ENCODE assay signal across 19 cellular contexts in the genomic region with DNA sequence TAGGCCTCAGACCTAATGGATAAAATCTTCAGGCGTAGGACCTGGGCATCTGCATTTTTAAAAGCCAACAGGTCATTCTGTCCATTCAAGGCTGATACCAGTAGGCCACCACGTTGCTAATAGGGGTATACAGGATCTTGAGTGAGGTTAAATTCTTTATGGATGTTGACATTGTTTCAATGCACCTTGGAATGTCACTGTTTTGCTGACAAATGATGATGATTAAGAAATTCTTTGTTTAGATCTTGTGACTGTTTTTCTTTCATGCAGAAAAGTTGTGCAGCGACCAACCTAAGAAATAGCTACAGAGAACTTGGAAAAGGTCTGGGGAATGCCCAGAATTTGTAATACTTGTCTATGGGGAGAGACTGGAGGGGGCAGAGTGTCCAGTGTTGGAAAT.
DNase-seq lines count a peak whose midpoint lies in the region; ATAC-seq and TF ChIP-seq lines count a peak whose summit lies in the region.
"Had no signal": no experiment of that assay in that cellular context is flagged by ENCODE, and none has a peak within 500 bp of the region (broad histone marks: within the 10 kb centered on the region; RNA-seq: fewer than 3 reads in every experiment).

No MANE protein-coding gene starts in this region.

- no peak overlapping the region for H3K4me3 Mint-ChIP-seq in HFFc6
- H3K4me3 Mint-ChIP-seq in activated T-helper 2 cell treated with anti-CD3 and anti-CD28 coated beads, Interferon-gamma antibody, Interleukin-2, Interleukin-4, amounts not matched to agents 10 μg/mL and 5 μg/mL and 100 μg/mL, durations not matched to agents 14 hours and 24 hours and 36 hours (ENCODE audit: low read depth) = no peak overlapping the region
- H3K4me3 Mint-ChIP-seq in CD4-positive, alpha-beta memory T cell = no peak overlapping the region
- no peak overlapping the region for H3K4me3 Mint-ChIP-seq in activated T-cell treated with anti-CD3 and anti-CD28 coated beads, Interleukin-2, amount 50 U/mL, for 24 hours
- H3K4me3 Mint-ChIP-seq: CD8-positive, alpha-beta T cell; H9 had no signal

- no peaks in the 10 kb centered on the region for H3K79me2 ChIP-seq in ACC112 (ENCODE audit: control insufficient read depth, insufficient read depth, low read length, unreplicated experiment)

- H3K4me3 ChIP-seq in ACC112 (ENCODE audit: low read depth, low read length) = no peak overlapping the region; the same call in 1 of the 2 replicates
- H3K4me3 ChIP-seq in fibroblast of villous mesenchyme (ENCODE audit: low read depth, low read length) = no peak overlapping the region
- no peak overlapping the region for H3K4me3 ChIP-seq in CD4-positive, alpha-beta memory T cell (ENCODE audit: low read length in 2 of 2)

- TF ChIP-seq CTCF in HFFc6 (IDR thresholded peaks at IDR 0.05) = no peak
- TF ChIP-seq CTCF in fibroblast of villous mesenchyme (IDR thresholded peaks at IDR 0.05; ENCODE audit: insufficient read depth, low read depth, low read length) = no peak

- H3K27ac ChIP-seq in ACC112 (ENCODE audit: low read depth, low read length) = peak overlapping the region; percentile 1; the same call in 1 of the 2 replicates
- H3K27ac ChIP-seq in CD4-positive, alpha-beta memory T cell (ENCODE audit: low read depth, low read length) = no peak overlapping the region

- no peaks in the 10 kb centered on the region for H3K9me3 ChIP-seq in CD4-positive, alpha-beta memory T cell (ENCODE audit: control insufficient read depth in 1 of 2, low read length in 2 of 2)
- H3K9me3 ChIP-seq: BE2C, SK-N-SH had no signal

- H3K36me3 ChIP-seq in ACC112 (ENCODE audit: insufficient read depth, low read length) = no peaks in the 10 kb centered on the region
- H3K36me3 ChIP-seq in CD4-positive, alpha-beta memory T cell (ENCODE audit: insufficient read depth, low read length) = no peaks in the 10 kb centered on the region
- H3K36me3 ChIP-seq: BE2C had no signal

- CTCF ChIA-PET in CD4-positive, alpha-beta memory T cell (lab: Charles Lee; ENCODE audit: partially characterized antibody) = no interaction called here

- intact Hi-C loops in activated T-helper 2 cell treated with anti-CD3 and anti-CD28 coated beads, Interferon-gamma antibody, Interleukin-2, Interleukin-4, amounts not matched to agents 10 μg/mL and 5 μg/mL and 100 μg/mL, durations not matched to agents 14 hours and 24 hours and 36 hours (cut with micrococcal nuclease) = no loop called here
- intact Hi-C loops in CD4-positive, alpha-beta memory T cell (cut with micrococcal nuclease) = no loop called here

- peaks cover 36% of the 10 kb centered on the region for H3K4me1 Mint-ChIP-seq in HFFc6 (ENCODE audit: low read depth)
- peaks cover 62% of the 10 kb centered on the region for H3K4me1 Mint-ChIP-seq in activated T-helper 2 cell treated with anti-CD3 and anti-CD28 coated beads, Interferon-gamma antibody, Interleukin-2, Interleukin-4, amounts not matched to agents 10 μg/mL and 5 μg/mL and 100 μg/mL, durations not matched to agents 14 hours and 24 hours and 36 hours (ENCODE audit: low read depth)
- H3K4me1 Mint-ChIP-seq in CD4-positive, alpha-beta memory T cell = no peaks in the 10 kb centered on the region
- peaks cover 46% of the 10 kb centered on the region for H3K4me1 Mint-ChIP-seq in activated T-cell treated with anti-CD3 and anti-CD28 coated beads, Interleukin-2, amount 50 U/mL, for 24 hours (ENCODE audit: low read depth)

- peaks cover 21% of the 10 kb centered on the region for H3K4me1 ChIP-seq in ACC112 (ENCODE audit: control insufficient read depth, insufficient read depth, low read length, unreplicated experiment)
- H3K4me1 ChIP-seq in CD4-positive, alpha-beta memory T cell (ENCODE audit: insufficient read depth, low read length) = no peaks in the 10 kb centered on the region
- H3K4me1 ChIP-seq: BE2C had no signal

- DNase-seq in HFFc6 (no peak), fibroblast of villous mesenchyme (ENCODE audit: low read depth) (peak; percentile 39)
- no peak for DNase-seq in activated T-helper 2 cell treated with anti-CD3 and anti-CD28 coated beads, Interferon-gamma antibody, Interleukin-2, Interleukin-4, amounts not matched to agents 10 μg/mL and 5 μg/mL and 100 μg/mL, durations not matched to agents 14 hours and 24 hours and 36 hours (ENCODE audit: low spot score)
- no peak for DNase-seq in CD4-positive, alpha-beta memory T cell
- DNase-seq in activated T-cell treated with anti-CD3 and anti-CD28 coated beads, Interleukin-2, amount 50 U/mL, for 24 hours = no peak
- DNase-seq: ACHN; BE2C; CD8-positive, alpha-beta T cell; DND-41; H9; MV-4-11; NCI-H1417 treated with DMSO at 0.1 percent for 48 hours; NCI-H2029 treated with DMSO at 0.1 percent for 48 hours; NCI-H69; SK-N-SH had no signal

- H3K27me3 Mint-ChIP-seq in HFFc6 (ENCODE audit: insufficient read depth) = no peaks in the 10 kb centered on the region; the same call in 1 of the 2 replicates
- H3K27me3 Mint-ChIP-seq in activated T-helper 2 cell treated with anti-CD3 and anti-CD28 coated beads, Interferon-gamma antibody, Interleukin-2, Interleukin-4, amounts not matched to agents 10 μg/mL and 5 μg/mL and 100 μg/mL, durations not matched to agents 14 hours and 24 hours and 36 hours (ENCODE audit: low read depth) = no peaks in the 10 kb centered on the region
- no peaks in the 10 kb centered on the region for H3K27me3 Mint-ChIP-seq in CD4-positive, alpha-beta memory T cell
- peaks cover 7% of the 10 kb centered on the region for H3K27me3 Mint-ChIP-seq in activated T-cell treated with anti-CD3 and anti-CD28 coated beads, Interleukin-2, amount 50 U/mL, for 24 hours

- no peaks in the 10 kb centered on the region for H3K27me3 ChIP-seq in ACC112 (ENCODE audit: insufficient read depth, low read length)
- H3K27me3 ChIP-seq in CD4-positive, alpha-beta memory T cell (ENCODE audit: insufficient read depth, low read length) = no peaks in the 10 kb centered on the region
- H3K27me3 ChIP-seq: BE2C had no signal

- no peak for ATAC-seq in HG02798 (IDR thresholded peaks at IDR 0.05; ENCODE audit: poor library complexity, unreplicated experiment)
- no peak for ATAC-seq in HG03378 (IDR thresholded peaks at IDR 0.05; ENCODE audit: unreplicated experiment)
- ATAC-seq: CD8-positive, alpha-beta T cell; Right ventricle myocardium inferior had no signal

- POLR2A ChIA-PET in CD4-positive, alpha-beta memory T cell (lab: Charles Lee; ENCODE audit: partially characterized antibody) = no interaction called here

- no peak overlapping the region for H2AFZ ChIP-seq in ACC112 (ENCODE audit: low read length, unreplicated experiment)

- H3K9me3 Mint-ChIP-seq in HFFc6 = peaks cover 10% of the 10 kb centered on the region; the same call in 1 of the 2 replicates
- H3K9me3 Mint-ChIP-seq in activated T-helper 2 cell treated with anti-CD3 and anti-CD28 coated beads, Interferon-gamma antibody, Interleukin-2, Interleukin-4, amounts not matched to agents 10 μg/mL and 5 μg/mL and 100 μg/mL, durations not matched to agents 14 hours and 24 hours and 36 hours = peaks cover 24% of the 10 kb centered on the region
- H3K9me3 Mint-ChIP-seq in CD4-positive, alpha-beta memory T cell = peaks cover 0 to 5% (median 0%) of the 10 kb centered on the region in 8 donors
- peaks cover 14% of the 10 kb centered on the region for H3K9me3 Mint-ChIP-seq in activated T-cell treated with anti-CD3 and anti-CD28 coated beads, Interleukin-2, amount 50 U/mL, for 24 hours
- H3K9me3 Mint-ChIP-seq: CD8-positive, alpha-beta T cell; H9 had no signal

- peaks cover 31% of the 10 kb centered on the region for H3K36me3 Mint-ChIP-seq in HFFc6 (ENCODE audit: low read depth)
- H3K36me3 Mint-ChIP-seq in activated T-helper 2 cell treated with anti-CD3 and anti-CD28 coated beads, Interferon-gamma antibody, Interleukin-2, Interleukin-4, amounts not matched to agents 10 μg/mL and 5 μg/mL and 100 μg/mL, durations not matched to agents 14 hours and 24 hours and 36 hours (ENCODE audit: low read depth) = peaks cover 72% of the 10 kb centered on the region
- no peaks in the 10 kb centered on the region for H3K36me3 Mint-ChIP-seq in CD4-positive, alpha-beta memory T cell
- H3K36me3 Mint-ChIP-seq in activated T-cell treated with anti-CD3 and anti-CD28 coated beads, Interleukin-2, amount 50 U/mL, for 24 hours (ENCODE audit: low read depth) = peaks cover 48% of the 10 kb centered on the region
- H3K36me3 Mint-ChIP-seq: CD8-positive, alpha-beta T cell had no signal

- H3K27ac Mint-ChIP-seq in HFFc6 = peak overlapping the region; percentile 32; the same call in 1 of the 2 replicates
- H3K27ac Mint-ChIP-seq in activated T-helper 2 cell treated with anti-CD3 and anti-CD28 coated beads, Interferon-gamma antibody, Interleukin-2, Interleukin-4, amounts not matched to agents 10 μg/mL and 5 μg/mL and 100 μg/mL, durations not matched to agents 14 hours and 24 hours and 36 hours = peak overlapping the region; percentile 42
- no peak overlapping the region for H3K27ac Mint-ChIP-seq in CD4-positive, alpha-beta memory T cell
- H3K27ac Mint-ChIP-seq in activated T-cell treated with anti-CD3 and anti-CD28 coated beads, Interleukin-2, amount 50 U/mL, for 24 hours = no peak overlapping the region
- H3K27ac Mint-ChIP-seq: CD8-positive, alpha-beta T cell; H9 had no signal

Comparison
In these comparisons a context has a peak if more than half of its experiments do, and no peak if none do; other contexts are left out.
1. H3K27ac Mint-ChIP-seq: peak in HFFc6 (single experiment) and activated T-helper 2 cell treated with anti-CD3 and anti-CD28 coated beads, Interferon-gamma antibody, Interleukin-2, Interleukin-4, amounts not matched to agents 10 μg/mL and 5 μg/mL and 100 μg/mL, durations not matched to agents 14 hours and 24 hours and 36 hours (single experiment); none in CD4-positive, alpha-beta memory T cell (0 of 7) and activated T-cell treated with anti-CD3 and anti-CD28 coated beads, Interleukin-2, amount 50 U/mL, for 24 hours (single experiment).